In the genomic region with DNA sequence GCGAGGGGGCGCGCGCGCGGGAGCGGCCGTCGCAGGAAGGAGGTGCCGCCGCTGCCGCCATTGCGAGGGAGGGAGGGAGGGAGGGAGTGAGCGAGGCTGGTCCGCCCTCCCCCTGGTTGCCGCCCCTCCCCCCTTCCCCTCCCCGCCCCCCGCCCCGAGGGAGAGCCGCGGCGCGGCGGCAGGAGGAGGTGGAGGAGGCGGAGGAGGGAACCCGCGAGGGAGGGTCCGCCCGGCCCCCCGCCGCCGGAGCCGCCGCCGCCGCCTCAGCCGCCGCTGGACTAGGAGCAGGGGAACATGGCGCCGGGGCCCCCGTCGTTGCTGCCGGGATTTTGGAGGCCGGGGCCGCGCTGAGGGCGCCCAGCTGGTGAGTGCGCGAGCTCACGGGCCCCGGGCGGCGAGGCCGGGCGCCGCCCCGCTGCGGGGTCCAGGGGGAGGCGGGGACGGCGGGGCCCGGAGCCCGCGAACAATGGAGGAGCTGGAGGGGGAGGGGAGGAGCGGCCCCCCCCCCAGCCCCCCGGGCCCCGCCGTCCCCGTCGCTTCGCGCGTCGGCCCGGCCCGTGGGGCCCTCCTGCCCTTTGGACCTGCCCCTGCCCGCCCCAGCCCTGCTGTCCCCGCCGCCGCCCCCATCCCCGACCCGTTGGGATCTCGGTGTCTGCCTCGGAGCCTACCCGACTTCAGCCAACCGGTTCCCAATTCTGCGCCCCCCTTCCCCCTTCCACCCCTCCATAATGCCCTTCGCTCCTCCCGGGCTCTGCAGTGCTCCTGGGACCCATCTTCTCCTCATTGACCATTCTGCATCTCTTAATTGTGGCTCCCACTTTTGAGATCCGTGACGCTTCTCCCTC, we compare ENCODE assay signal across 8 cellular contexts. TPM values are rescaled to one million over a fixed set of nuclear protein-coding genes. Genes with fewer than 3 reads are reported as not detected.
DNase-seq lines count a peak whose midpoint lies in the region; ATAC-seq and TF ChIP-seq lines count a peak whose summit lies in the region.

Gene ARHGAP35, plus strand, starts transcription at position 152 of the 845 bp plus-strand sequence. CDS start 57,679 bp downstream, outside the sequence.

- H3K4me1 Mint-ChIP-seq in nephron, result peaks cover 20% of the 10 kb centered on the region

- DNase-seq in activated T-cell treated with anti-CD3 and anti-CD28 coated beads, Interleukin-2, amount 50 U/mL, for 1 hour, result peak; percentile 36
- no peak for DNase-seq in fibroblast of lung (ENCODE audit: low read depth in 2 of 2)
- no peak for DNase-seq in NCI-H1048 (lab: John Stamatoyannopoulos, UW)

- H3K27me3 Mint-ChIP-seq in nephron (ENCODE audit: low read depth), result no peaks in the 10 kb centered on the region

- peak within 1 kb of the TSS; percentile 82 for H3K4me3 ChIP-seq in ACC112 (ENCODE audit: low read depth, low read length)
- no peak within 1 kb of the TSS for H3K4me3 ChIP-seq in KMS-11 (IDR thresholded peaks at IDR 0.05; ENCODE audit: insufficient read depth, low read depth, low read length)
- peak within 1 kb of the TSS; percentile 65 to 81 (median 78) for H3K4me3 ChIP-seq in fibroblast of lung (replicated peaks in 1 of 4; ENCODE audit: control extremely low read depth in 1 of 4, insufficient read depth in 1 of 4, low read depth in 3 of 4, low read length in 4 of 4)

- H2AFZ ChIP-seq in ACC112 (ENCODE audit: low read length, unreplicated experiment), result peak within 1 kb of the TSS; percentile 25
- H2AFZ ChIP-seq in KMS-11 (ENCODE audit: low read depth), result peak within 1 kb of the TSS; percentile 82; the same call in 1 of the 2 replicates
- H2AFZ ChIP-seq in fibroblast of lung (ENCODE audit: low read length), result peak within 1 kb of the TSS; percentile 86

- peak; percentile 8 for ATAC-seq in GM19328 (IDR thresholded peaks at IDR 0.05; ENCODE audit: unreplicated experiment)
- no peak for ATAC-seq in HG02571 (IDR thresholded peaks at IDR 0.05; ENCODE audit: unreplicated experiment)

- H3K9me3 ChIP-seq in fibroblast of lung (ENCODE audit: control insufficient read depth, insufficient read depth, low read depth, low read length), result no peaks in the 10 kb centered on the region

- H4K20me1 ChIP-seq in KMS-11 (ENCODE audit: insufficient read depth), result no peaks in the 10 kb centered on the region
- peaks cover 3% of the 10 kb centered on the region for H4K20me1 ChIP-seq in fibroblast of lung (ENCODE audit: control insufficient read depth, extremely low read depth, insufficient read depth, low read length)

- H3K36me3 ChIP-seq in ACC112 (ENCODE audit: insufficient read depth, low read length), result no peaks in the 10 kb centered on the region
- peaks cover 4% of the 10 kb centered on the region; the same call in 1 of the 2 replicates for H3K36me3 ChIP-seq in KMS-11 (ENCODE audit: insufficient read depth)
- H3K36me3 ChIP-seq in fibroblast of lung (ENCODE audit: control insufficient read depth, insufficient read depth, low read length), result no peaks in the 10 kb centered on the region

- peaks cover 5% of the 10 kb centered on the region for H3K36me3 Mint-ChIP-seq in nephron (ENCODE audit: low read depth)

- H3K79me2 ChIP-seq in ACC112 (ENCODE audit: control insufficient read depth, insufficient read depth, low read length, unreplicated experiment) (peaks cover 48% of the 10 kb centered on the region), KMS-11 (ENCODE audit: insufficient read depth, low read depth) (peaks cover 47% of the 10 kb centered on the region), fibroblast of lung (ENCODE audit: control insufficient read depth, insufficient read depth, low read length) (peaks cover 48% of the 10 kb centered on the region)

- peak within 1 kb of the TSS; percentile 76 to 90 (median 82) for H3K27ac Mint-ChIP-seq in nephron

- H3K27ac ChIP-seq in ACC112 (ENCODE audit: low read depth, low read length) (peak within 1 kb of the TSS; percentile 94), KMS-11 (peak within 1 kb of the TSS; percentile 98), fibroblast of lung (ENCODE audit: insufficient read depth, low read length) (peak within 1 kb of the TSS; percentile 93)

- no peaks in the 10 kb centered on the region for H3K9me3 Mint-ChIP-seq in nephron

- TF ChIP-seq CTCF in KMS-11 (conservative IDR thresholded peaks at IDR 0.05; ENCODE audit: low read depth, low read length), result no peak
- TF ChIP-seq CTCF in fibroblast of lung (conservative IDR thresholded peaks at IDR 0.05 in 1 of 2, IDR thresholded peaks at IDR 0.05 in 1 of 2; ENCODE audit: low read depth in 1 of 2, low read length in 2 of 2), result no peak
- TF ChIP-seq CTCF in nephron (IDR thresholded peaks at IDR 0.05; ENCODE audit: unreplicated experiment in 3 of 3), result no peak

- H3K9ac ChIP-seq in KMS-11 (peak within 1 kb of the TSS; percentile 95), fibroblast of lung (ENCODE audit: insufficient read depth, low read length) (peak within 1 kb of the TSS; percentile 96)

- H3K4me3 Mint-ChIP-seq in nephron, result peak within 1 kb of the TSS; percentile 89 to 93 (median 90)

- peaks cover 27% of the 10 kb centered on the region for H3K4me1 ChIP-seq in ACC112 (ENCODE audit: control insufficient read depth, insufficient read depth, low read length, unreplicated experiment)
- H3K4me1 ChIP-seq in KMS-11 (ENCODE audit: low read depth, poor library complexity, severe bottlenecking), result peaks cover 43% of the 10 kb centered on the region
- peaks cover 10% of the 10 kb centered on the region for H3K4me1 ChIP-seq in fibroblast of lung (ENCODE audit: control insufficient read depth, extremely low read depth, insufficient read depth, low read length)

- peak within 1 kb of the TSS; percentile 89 for H3K4me2 ChIP-seq in KMS-11
- peak within 1 kb of the TSS; percentile 91 for H3K4me2 ChIP-seq in fibroblast of lung (ENCODE audit: extremely low read depth, insufficient read depth, low read length)

- H3K27me3 ChIP-seq in ACC112 (ENCODE audit: insufficient read depth, low read length), result no peaks in the 10 kb centered on the region
- H3K27me3 ChIP-seq in KMS-11 (ENCODE audit: insufficient read depth, low read depth), result no peaks in the 10 kb centered on the region
- H3K27me3 ChIP-seq in fibroblast of lung (ENCODE audit: control insufficient read depth, insufficient read depth, low read length), result no peaks in the 10 kb centered on the region

RNA-seq across cellular contexts. Expression of gene ARHGAP35, which starts in this region (rescaled TPM):
- total RNA-seq in fibroblast of lung, result 37.5 and 47.6 TPM in 2 replicates
- 26.0 and 27.9 TPM in 2 replicates for polyA plus RNA-seq in fibroblast of lung
- 28.3 and 31.1 TPM in 2 replicates for polyA plus RNA-seq in fibroblast of lung (2012)
- 59.8 and 71.0 TPM in 2 replicates for polyA minus RNA-seq in fibroblast of lung (ENCODE audit: low replicate concordance)

Comparison
In these comparisons a context has a peak if more than half of its experiments do, and no peak if none do; other contexts are left out.
1. H2AFZ ChIP-seq: peak in every context shown above with its lines; median percentile 86 in fibroblast of lung; 82 in KMS-11; 25 in ACC112.